Comparison of ENCODE assay signal across 8 cellular contexts in genomic region chr17:66915204-66915611, GRCh38. TPM values are rescaled to one million over a fixed set of nuclear protein-coding genes. Genes with fewer than 3 reads are reported as not detected.
DNase-seq lines count a peak whose midpoint lies in the region; ATAC-seq and TF ChIP-seq lines count a peak whose summit lies in the region.

No MANE protein-coding gene starts in this region.

- H2AFZ ChIP-seq in IMR-90 (replicated peaks; ENCODE audit: low read length, poor library complexity): no peak overlapping the region

- peak; percentile 44 for TF ChIP-seq RAD21 in IMR-90 (IDR thresholded peaks at IDR 0.05; ENCODE audit: low read length)

- H3K27ac ChIP-seq in IMR-90 (ENCODE audit: insufficient read depth, low read length) (no peak overlapping the region), right lobe of liver (no peak overlapping the region)

- H2BK20ac ChIP-seq in IMR-90 (ENCODE audit: low read depth, low read length): no peak overlapping the region

- no peak overlapping the region for H2AK9ac ChIP-seq in IMR-90 (replicated peaks; ENCODE audit: low read depth, low read length, poor library complexity)

- no peak overlapping the region for H3K4me2 ChIP-seq in IMR-90 (ENCODE audit: low read depth, low read length)

- no peak overlapping the region for H2BK120ac ChIP-seq in IMR-90 (ENCODE audit: low read depth, low read length)

- POLR2A ChIA-PET in IMR-90 (lab: Charles Lee; ENCODE audit: unreplicated experiment): no interaction called here

- H3K9ac ChIP-seq in IMR-90 (ENCODE audit: low read depth, low read length): no peak overlapping the region

- DNase-seq in COR-L47 (lab: John Stamatoyannopoulos, UW) (peak; percentile 24), IMR-90 (no peak), amniotic epithelial cell (ENCODE audit: low read depth) (peak; percentile 28), right lobe of liver (peak in 1 of 3 donors; percentile 28), superior temporal gyrus (ENCODE audit: extremely low spot score) (no peak), NCI-H510A (lab: John Stamatoyannopoulos, UW) (no peak), NCI-H2081 treated with DMSO at 0.1 percent for 48 hours (lab: John Stamatoyannopoulos, UW) (no peak), GF-D8 (lab: John Stamatoyannopoulos, UW) (no peak)

- no peak overlapping the region for H4K8ac ChIP-seq in IMR-90 (ENCODE audit: low read depth in 2 of 2, low read length in 2 of 2)

- no peak overlapping the region for H3K14ac ChIP-seq in IMR-90 (replicated peaks; ENCODE audit: low read depth, low read length)

- no peak overlapping the region for H3K4ac ChIP-seq in IMR-90 (ENCODE audit: low read depth, low read length)

- H3K4me3 ChIP-seq in IMR-90 (ENCODE audit: insufficient read depth, low read depth, low read length) (no peak overlapping the region), right lobe of liver (no peak overlapping the region)

- H2BK15ac ChIP-seq in IMR-90 (ENCODE audit: low read depth, low read length): no peak overlapping the region

- no peaks in the 10 kb centered on the region for H3K9me1 ChIP-seq in IMR-90 (ENCODE audit: insufficient read depth, low read length)

- no peak overlapping the region for H4K5ac ChIP-seq in IMR-90 (ENCODE audit: low read depth, low read length)

- no peak overlapping the region for H4K91ac ChIP-seq in IMR-90 (ENCODE audit: insufficient read depth, low read depth, low read length)

- intact Hi-C loops in IMR-90 (cut with micrococcal nuclease) (no loop called here), right lobe of liver (cut with DNase I) (no loop called here)

- no peak overlapping the region for H3K18ac ChIP-seq in IMR-90 (ENCODE audit: low read depth, low read length)

- no TSS peak for BruUV-seq in IMR-90 (replicated peaks; lab: Mats Ljungman, UMichigan)

- peak; percentile 36 for TF ChIP-seq CTCF in IMR-90 (conservative IDR thresholded peaks at IDR 0.05; ENCODE audit: low read depth, low read length)
- TF ChIP-seq CTCF in right lobe of liver (IDR thresholded peaks at IDR 0.05): peak in 2 of 4 donors; percentile 13 to 14

- CTCF ChIA-PET in IMR-90 (lab: Yijun Ruan, JAX): interaction anchor here (1.6 kb wide), 1 partner anchor 245 kb away, joined by 3 read pairs; no protein-coding TSS in a partner anchor

- no peaks in the 10 kb centered on the region; the same call in 1 of the 2 replicates for H3K9me3 ChIP-seq in IMR-90 (ENCODE audit: control insufficient read depth, insufficient read depth, low read length)
- no peaks in the 10 kb centered on the region for H3K9me3 ChIP-seq in right lobe of liver

- no peaks in the 10 kb centered on the region for H3K79me1 ChIP-seq in IMR-90 (ENCODE audit: low read depth in 1 of 2, low read length in 2 of 2)

- H3K36me3 ChIP-seq in IMR-90 (ENCODE audit: control insufficient read depth, insufficient read depth, low read length) (no peaks in the 10 kb centered on the region), right lobe of liver (no peaks in the 10 kb centered on the region)

- no peak overlapping the region for H2AK5ac ChIP-seq in IMR-90 (ENCODE audit: low read depth, low read length)

- TF ChIP-seq POLR2A in IMR-90 (IDR thresholded peaks at IDR 0.05; ENCODE audit: low read depth, low read length): no peak
- no peak for TF ChIP-seq POLR2A in right lobe of liver (IDR thresholded peaks at IDR 0.05)

- dilution Hi-C loops in IMR-90 (cut with HindIII; ENCODE audit: low sequenced_read_pairs, unreplicated experiment): no loop called here

- H3K23ac ChIP-seq in IMR-90 (ENCODE audit: low read depth, low read length): no peak overlapping the region

- H2BK5ac ChIP-seq in IMR-90 (ENCODE audit: low read depth, low read length, poor library complexity, severe bottlenecking): no peak overlapping the region

- no peaks in the 10 kb centered on the region for H3K4me1 ChIP-seq in IMR-90 (ENCODE audit: control insufficient read depth, insufficient read depth, low read length)
- no peaks in the 10 kb centered on the region for H3K4me1 ChIP-seq in right lobe of liver

- H3K56ac ChIP-seq in IMR-90 (ENCODE audit: extremely low read depth, insufficient read depth, low read length): no peak overlapping the region

- in situ Hi-C loops in IMR-90 (cut with MboI; ENCODE audit: low sequenced_read_pairs): no loop called here

- H3K27me3 ChIP-seq in IMR-90 (ENCODE audit: control insufficient read depth, insufficient read depth, low read length) (peaks cover 43% of the 10 kb centered on the region), right lobe of liver (no peaks in the 10 kb centered on the region)

- ATAC-seq in IMR-90 (ENCODE audit: low read depth) (peak; percentile 59; the same call in 1 of the 2 replicates), right lobe of liver (peak; percentile 28 to 64 (median 49))

- WGBS in IMR-90 (ENCODE audit: extremely low coverage in 2 of 2, insufficient read length in 1 of 2), 2 experiments: 90% methylated on average over 6 of the region's 7 CpGs; no CpG with 5 or more reads in 1 of the 2 experiments
- WGBS in right lobe of liver (ENCODE audit: insufficient coverage, low coverage, low lambda C conversion rate, missing lambda C conversion rate): 26% methylated on average over 2 of the region's 7 CpGs

- no peaks in the 10 kb centered on the region for H4K20me1 ChIP-seq in IMR-90 (ENCODE audit: insufficient read depth, low read length)

TF ChIP-seq in IMR-90, 13 proteins besides CTCF, POLR2A, EP300 and RAD21:
- TF ChIP-seq RCOR1 (IDR thresholded peaks at IDR 0.05; ENCODE audit: insufficient replicate concordance, low read length): no peak
- TF ChIP-seq SMC3 (IDR thresholded peaks at IDR 0.05; ENCODE audit: low read depth, low read length): peak; percentile 43

RNA-seq across cellular contexts. Expression of gene CACNG4, which starts 49.3 kb away (rescaled TPM):
- total RNA-seq in IMR-90 (2012; rRNA removed) (under 0.01 TPM in 2 replicates), right lobe of liver (not detected)
- polyA plus RNA-seq in IMR-90 (2012; rRNA removed): 0.44 and 0.53 TPM in 2 replicates
- polyA plus RNA-seq in IMR-90 (2012; cell fraction: cytosol; rRNA removed): 0.25 and 0.42 TPM in 2 replicates
- 0.16 and 0.33 TPM in 2 replicates for polyA plus RNA-seq in IMR-90 (2012; cell fraction: nucleus; rRNA removed; ENCODE audit: low replicate concordance)

Comparison
In these comparisons a context has a peak if more than half of its experiments do, and no peak if none do; other contexts are left out.
1. DNase-seq: peak in COR-L47 (single experiment) and amniotic epithelial cell (single experiment); none in IMR-90 (single experiment), superior temporal gyrus (single experiment), NCI-H510A (single experiment), NCI-H2081 treated with DMSO at 0.1 percent for 48 hours (single experiment) and GF-D8 (single experiment).